1 cellular context compared by ENCODE assay signal in the genomic region with DNA sequence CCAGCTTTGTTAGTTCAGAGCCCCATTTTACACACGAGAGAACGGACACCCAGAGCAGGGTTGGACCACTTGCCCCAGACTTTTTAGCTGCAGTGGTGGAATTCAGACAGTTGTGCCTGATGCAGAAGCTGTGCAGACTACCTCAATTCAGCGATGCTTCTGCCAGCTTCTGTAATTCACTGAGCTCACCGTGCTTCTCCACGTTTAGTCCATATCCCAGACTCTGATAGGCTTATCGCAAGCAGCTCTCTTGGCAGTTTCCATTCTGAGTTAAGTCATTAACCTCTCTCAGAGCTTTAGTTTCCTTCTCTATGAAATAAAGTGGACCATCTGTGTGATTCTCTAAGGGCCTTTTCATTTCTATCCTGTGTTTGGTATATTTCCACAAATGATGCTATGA.
TF ChIP-seq lines count a peak whose summit lies in the region.

No MANE protein-coding gene starts in this region.

TF ChIP-seq in IMR-90, 13 proteins besides CTCF, POLR2A, EP300 and RAD21:
- TF ChIP-seq BHLHE40 (IDR thresholded peaks at IDR 0.05; ENCODE audit: low read depth, low read length) (no peak), FOS (IDR thresholded peaks at IDR 0.05; ENCODE audit: low read depth, low read length) (no peak), CHD1 (IDR thresholded peaks at IDR 0.05; ENCODE audit: low read depth, low read length) (no peak), RFX5 (IDR thresholded peaks at IDR 0.05; ENCODE audit: low read depth, low read length) (no peak)
